Comparison of ENCODE assay signal across 7 cellular contexts in genomic region chr3:157239082-157239704, GRCh38.
A peak's percentile ranks its signal among the peaks of the same experiment; 100 is the strongest.
DNase-seq lines count a peak whose midpoint lies in the region; FAIRE-seq and TF ChIP-seq lines count a peak whose summit lies in the region.

No MANE protein-coding gene starts in this region.

- H4K20me1 ChIP-seq in Loucy (ENCODE audit: insufficient read depth, low read length, poor library complexity, severe bottlenecking) = no peaks in the 10 kb centered on the region

- H3F3A ChIP-seq in Loucy (ENCODE audit: low read depth) = no peaks in the 10 kb centered on the region

- no peaks in the 10 kb centered on the region for H3K9me2 ChIP-seq in Loucy (replicated peaks; ENCODE audit: low read depth, low read length)

- H3K36me3 ChIP-seq in Loucy (ENCODE audit: insufficient read depth, low read length) (no peaks in the 10 kb centered on the region), ascending aorta (no peaks in the 10 kb centered on the region)

- H3K4me3 ChIP-seq in Loucy (ENCODE audit: low read length, poor library complexity, severe bottlenecking) (no peak overlapping the region), ascending aorta (no peak overlapping the region)

- H3K27me3 ChIP-seq in Loucy (ENCODE audit: insufficient read depth, low read length, poor library complexity, severe bottlenecking) (no peaks in the 10 kb centered on the region), ascending aorta (no peaks in the 10 kb centered on the region)

- no peak for TF ChIP-seq POLR2A in GM12891 (IDR thresholded peaks at IDR 0.05; ENCODE audit: low read depth, low read length)

- no peak overlapping the region for H2AFZ ChIP-seq in Loucy (ENCODE audit: low read length)

- peak; percentile 95 for TF ChIP-seq CTCF in Loucy (conservative IDR thresholded peaks at IDR 0.05; ENCODE audit: low read length)
- peak; percentile 22 to 54 (median 34) for TF ChIP-seq CTCF in ascending aorta (IDR thresholded peaks at IDR 0.05)

- FAIRE-seq in GM12891 (lab: Jason Lieb, UNC) = peak; percentile 96

- H3K79me2 ChIP-seq in Loucy (ENCODE audit: insufficient read depth, low read length) = no peaks in the 10 kb centered on the region

- H3K4me2 ChIP-seq in Loucy (ENCODE audit: low read depth, low read length, poor library complexity, severe bottlenecking) = no peak overlapping the region

- H3K9ac ChIP-seq in Loucy (ENCODE audit: low read depth, low read length, poor library complexity, severe bottlenecking) = no peak overlapping the region

- H3K27ac ChIP-seq in ascending aorta = no peak overlapping the region

- H3K9me3 ChIP-seq in Loucy (ENCODE audit: insufficient read depth, low read depth, low read length) (no peaks in the 10 kb centered on the region), ascending aorta (no peaks in the 10 kb centered on the region)

- intact Hi-C loops in ascending aorta (cut with DNase I) = no loop called here

- DNase-seq in GM12891 (ENCODE audit: insufficient read length, low spot score) (peak; percentile 30), HCEC 1CT (peak; percentile 69), T-helper 1 cell (peak; percentile 25 to 75 (median 53)), ascending aorta (ENCODE audit: low spot score in 2 of 2) (peak; percentile 13 to 73), iPS DF 19.7 (ENCODE audit: low read depth, low spot score) (peak; percentile 56)
- DNase-seq in stimulated activated CD4-positive, alpha-beta T cell treated with anti-CD3 and anti-CD28 coated beads, Interleukin-15, amount 100 ng/mL, for 24 hours = peak; percentile 86

- H3K4me1 ChIP-seq in Loucy (ENCODE audit: insufficient read depth, low read length, poor library complexity, severe bottlenecking) (no peaks in the 10 kb centered on the region), ascending aorta (no peaks in the 10 kb centered on the region)

TF ChIP-seq in GM12891, 5 proteins besides CTCF, POLR2A, EP300 and RAD21:
- TF ChIP-seq SPI1 (IDR thresholded peaks at IDR 0.05; ENCODE audit: low read depth, low read length) (no peak), TAF1 (IDR thresholded peaks at IDR 0.05; ENCODE audit: low read depth, low read length) (no peak), PAX5 (IDR thresholded peaks at IDR 0.05; ENCODE audit: insufficient read depth, low read length, severe bottlenecking) (no peak), POU2F2 (IDR thresholded peaks at IDR 0.05; ENCODE audit: low read depth, low read length) (no peak), POLR2AphosphoS5 (IDR thresholded peaks at IDR 0.05; ENCODE audit: low read depth, low read length) (no peak)

Comparison
In these comparisons a context has a peak if more than half of its experiments do, and no peak if none do; other contexts are left out.
1. DNase-seq: peak in every context shown above with its lines; median percentile 86 in stimulated activated CD4-positive, alpha-beta T cell treated with anti-CD3 and anti-CD28 coated beads, Interleukin-15, amount 100 ng/mL, for 24 hours; 69 in HCEC 1CT; 56 in iPS DF 19.7; 53 in T-helper 1 cell; 43 in ascending aorta; 30 in GM12891.